ENCODE assay signal across 22 cellular contexts in the genomic region with DNA sequence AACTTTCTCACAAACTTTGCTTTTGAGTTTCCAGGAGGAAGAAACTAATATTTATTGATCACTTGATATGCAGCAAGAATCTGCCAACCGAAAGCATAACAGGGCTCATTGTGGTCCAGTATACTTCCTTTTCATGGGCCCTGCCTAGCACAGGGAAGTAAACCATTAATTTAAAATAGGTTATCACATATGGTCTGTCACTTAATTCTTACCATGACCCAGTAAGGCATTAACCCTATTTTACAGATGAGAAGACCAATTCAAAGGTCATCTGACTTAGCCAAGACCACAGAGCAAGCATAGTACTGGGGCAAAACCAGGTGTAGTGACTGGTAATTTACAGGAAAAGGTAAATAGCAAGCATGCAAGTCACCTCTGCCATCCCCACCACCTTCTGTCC.
DNase-seq lines count a peak whose midpoint lies in the region; ATAC-seq and TF ChIP-seq lines count a peak whose summit lies in the region.
"Had no signal": no experiment of that assay in that cellular context is flagged by ENCODE, and none has a peak within 500 bp of the region (broad histone marks: within the 10 kb centered on the region; RNA-seq: fewer than 3 reads in every experiment).

No MANE protein-coding gene starts in this region.

- H3K27ac ChIP-seq in upper lobe of right lung, result no peak overlapping the region
- H3K27ac ChIP-seq: breast epithelium, prostate gland, WERI-Rb-1 had no signal

- H3K4me3 ChIP-seq in upper lobe of right lung, result no peak overlapping the region
- H3K4me3 ChIP-seq: breast epithelium, MG63, prostate gland had no signal

- H3K27me3 ChIP-seq in upper lobe of right lung, result no peaks in the 10 kb centered on the region
- H3K27me3 ChIP-seq: breast epithelium, MG63 had no signal

- DNase-seq in mucosa of gallbladder (ENCODE audit: low spot score), result peak; percentile 14
- DNase-seq in SHP77 (lab: John Stamatoyannopoulos, UW), result no peak
- no peak for DNase-seq in upper lobe of right lung
- DNase-seq: activated CD4-positive, alpha-beta T cell treated with anti-CD3 and anti-CD28 coated beads, Interleukin-2, amount 50 U/mL, for 48 hours; cortex of kidney; head of caudate nucleus; left colon; MG63; NCI-H1436 treated with DMSO at 0.1 percent for 48 hours; NCI-H2171; NCI-H69; RPMI8226; SK-N-SH; stimulated activated CD4-positive, alpha-beta T cell treated with anti-CD3 and anti-CD28 coated beads, Interleukin-1b, Interleukin-23, amount 100 ng/mL, for 48 hours; stimulated activated naive CD4-positive, alpha-beta T cell treated with Interleukin-2 at 50 U/mL for 16 hours; WERI-Rb-1 had no signal

- no peaks in the 10 kb centered on the region for H3K36me3 ChIP-seq in upper lobe of right lung
- H3K36me3 ChIP-seq: breast epithelium, MG63, prostate gland, WERI-Rb-1 had no signal

- intact Hi-C loops in upper lobe of right lung (cut with DNase I), result no loop called here

- ATAC-seq in GM18909 (IDR thresholded peaks at IDR 0.05; ENCODE audit: poor library complexity, unreplicated experiment) (peak; percentile 93), GM21529 (IDR thresholded peaks at IDR 0.05; ENCODE audit: unreplicated experiment) (peak; percentile 69), HG03108 (IDR thresholded peaks at IDR 0.05; ENCODE audit: unreplicated experiment) (peak; percentile 90), GM18867 (IDR thresholded peaks at IDR 0.05; ENCODE audit: unreplicated experiment) (no peak), upper lobe of right lung (no peak)

- H3K9me3 ChIP-seq in upper lobe of right lung, result no peaks in the 10 kb centered on the region
- H3K9me3 ChIP-seq: breast epithelium, MG63, prostate gland, SK-N-SH had no signal

- TF ChIP-seq CTCF in upper lobe of right lung (IDR thresholded peaks at IDR 0.05), result no peak

- H3K4me1 ChIP-seq in upper lobe of right lung, result no peaks in the 10 kb centered on the region
- H3K4me1 ChIP-seq: breast epithelium, prostate gland had no signal

Comparison
In these comparisons a context has a peak if more than half of its experiments do, and no peak if none do; other contexts are left out.
1. ATAC-seq: peak in GM18909 (single experiment), GM21529 (single experiment) and HG03108 (single experiment); none in GM18867 (single experiment) and upper lobe of right lung (single experiment).